In genomic region chr1:214843281-214843680, GRCh38 we compare ENCODE assay signal across 17 cellular contexts.
"Had no signal": no experiment of that assay in that cellular context is flagged by ENCODE, and none has a peak within 500 bp of the region (broad histone marks: within the 10 kb centered on the region; RNA-seq: fewer than 3 reads in every experiment).

No MANE protein-coding gene starts in this region.

- DNase-seq: activated CD4-positive, alpha-beta T cell treated with anti-CD3 and anti-CD28 coated beads, Interleukin-2, amount 10 ng/mL, durations not matched to agents 24 days and 14 days; activated gamma-delta T cell treated with Interleukin-2 at 50 U/mL for 16 hours; activated naive CD8-positive, alpha-beta T cell treated with anti-CD3 and anti-CD28 coated beads for 36 hours; anterior cingulate cortex; endodermal cell; foreskin melanocyte; occipital lobe; psoas muscle; stimulated activated CD4-positive, alpha-beta T cell treated with anti-CD3 and anti-CD28 coated beads, Interleukin-12 subunit alpha, Interleukin-12 subunit beta, amount 100 ng/mL, for 4 hours; stimulated activated CD4-positive, alpha-beta T cell treated with anti-CD3 and anti-CD28 coated beads, Interleukin-2, amount 100 ng/mL, for 24 hours; thyroid gland had no signal

- H3K4me1 ChIP-seq: breast epithelium, psoas muscle had no signal

- H3K27me3 ChIP-seq: breast epithelium, thyroid gland had no signal

- H3K9me3 Mint-ChIP-seq: activated CD4-positive, alpha-beta T cell treated with anti-CD3 and anti-CD28 coated beads, Interleukin-2, amount 10 ng/mL, durations not matched to agents 24 days and 14 days; activated naive CD8-positive, alpha-beta T cell treated with anti-CD3 and anti-CD28 coated beads for 36 hours; endodermal cell; nephron; T-helper 1 cell treated with Interleukin-12 subunit alpha and Interleukin-12 subunit beta and Interleukin-4 antibody, amounts not matched to agents 30 μg/mL and 1 μg/mL, for 36 hours had no signal

- H3K36me3 ChIP-seq: breast epithelium, thyroid gland had no signal

- H3K4me3 ChIP-seq: breast epithelium, psoas muscle, thyroid gland had no signal

- H3K4me3 Mint-ChIP-seq: activated CD4-positive, alpha-beta T cell treated with anti-CD3 and anti-CD28 coated beads, Interleukin-2, amount 10 ng/mL, durations not matched to agents 24 days and 14 days; activated naive CD8-positive, alpha-beta T cell treated with anti-CD3 and anti-CD28 coated beads for 36 hours; endodermal cell; nephron; stimulated activated memory B cell treated with anti-CD40 and anti-IgM and Interleukin-4, amounts not matched to agents 10 μg/mL and 1 μg/mL and 100 μg/mL, for 72 hours; T-helper 1 cell treated with Interleukin-12 subunit alpha and Interleukin-12 subunit beta and Interleukin-4 antibody, amounts not matched to agents 30 μg/mL and 1 μg/mL, for 36 hours had no signal

- H3K9me3 ChIP-seq: breast epithelium, psoas muscle, thyroid gland had no signal

- H3K36me3 Mint-ChIP-seq: activated naive CD8-positive, alpha-beta T cell treated with anti-CD3 and anti-CD28 coated beads for 36 hours; stimulated activated memory B cell treated with anti-CD40 and anti-IgM and Interleukin-4, amounts not matched to agents 10 μg/mL and 1 μg/mL and 100 μg/mL, for 72 hours had no signal

- H3K27ac Mint-ChIP-seq: activated CD4-positive, alpha-beta T cell treated with anti-CD3 and anti-CD28 coated beads, Interleukin-2, amount 10 ng/mL, durations not matched to agents 24 days and 14 days; activated naive CD8-positive, alpha-beta T cell treated with anti-CD3 and anti-CD28 coated beads for 36 hours; endodermal cell; nephron; stimulated activated memory B cell treated with anti-CD40 and anti-IgM and Interleukin-4, amounts not matched to agents 10 μg/mL and 1 μg/mL and 100 μg/mL, for 72 hours; T-helper 1 cell treated with Interleukin-12 subunit alpha and Interleukin-12 subunit beta and Interleukin-4 antibody, amounts not matched to agents 30 μg/mL and 1 μg/mL, for 36 hours had no signal

- H3K4me1 Mint-ChIP-seq: activated CD4-positive, alpha-beta T cell treated with anti-CD3 and anti-CD28 coated beads, Interleukin-2, amount 10 ng/mL, durations not matched to agents 24 days and 14 days; activated naive CD8-positive, alpha-beta T cell treated with anti-CD3 and anti-CD28 coated beads for 36 hours; endodermal cell; stimulated activated memory B cell treated with anti-CD40 and anti-IgM and Interleukin-4, amounts not matched to agents 10 μg/mL and 1 μg/mL and 100 μg/mL, for 72 hours had no signal

- H3K27ac ChIP-seq: breast epithelium, psoas muscle, thyroid gland had no signal

- ATAC-seq: esophagus mucosa; psoas muscle; sciatic nerve; stimulated activated memory B cell treated with anti-CD40 and anti-IgM and Interleukin-4, amounts not matched to agents 10 μg/mL and 1 μg/mL and 100 μg/mL, for 72 hours had no signal

- H3K27me3 Mint-ChIP-seq: activated CD4-positive, alpha-beta T cell treated with anti-CD3 and anti-CD28 coated beads, Interleukin-2, amount 10 ng/mL, durations not matched to agents 24 days and 14 days; activated naive CD8-positive, alpha-beta T cell treated with anti-CD3 and anti-CD28 coated beads for 36 hours; stimulated activated memory B cell treated with anti-CD40 and anti-IgM and Interleukin-4, amounts not matched to agents 10 μg/mL and 1 μg/mL and 100 μg/mL, for 72 hours had no signal
